Comparison of ENCODE assay signal across 1 cellular context in genomic region chr6:108557494-108558371, GRCh38.
A peak's percentile ranks its signal among the peaks of the same experiment; 100 is the strongest.
TF ChIP-seq lines count a peak whose summit lies in the region.

No MANE protein-coding gene starts in this region.

TF ChIP-seq in K562, 482 proteins besides CTCF, POLR2A, EP300 and RAD21 (continued from another document and continues in another):
- TF ChIP-seq ELK1 (CRISPR knock-in tag; IDR thresholded peaks at IDR 0.05) (no peak), ZNF184 (CRISPR knock-in tag; IDR thresholded peaks at IDR 0.05) (no peak), NFYB (IDR thresholded peaks at IDR 0.05; ENCODE audit: extremely low read depth, insufficient read length) (no peak), HDAC3 (IDR thresholded peaks at IDR 0.05; ENCODE audit: borderline replicate concordance, partially characterized antibody) (no peak), MCM3 (IDR thresholded peaks at IDR 0.05) (no peak), RNF219 (CRISPR knock-in tag; IDR thresholded peaks at IDR 0.05) (no peak), BRCA1 (IDR thresholded peaks at IDR 0.05) (no peak), BRCA1 (CRISPR knock-in tag; IDR thresholded peaks at IDR 0.05) (no peak), CBFB (CRISPR knock-in tag; IDR thresholded peaks at IDR 0.05) (no peak), POLR3A (IDR thresholded peaks at IDR 0.05; ENCODE audit: borderline replicate concordance, extremely low read depth, insufficient read depth, insufficient read length) (no peak), ZNF77 (CRISPR knock-in tag; IDR thresholded peaks at IDR 0.05) (no peak), CREB5 (CRISPR knock-in tag; IDR thresholded peaks at IDR 0.05) (no peak), ZNF24 (IDR thresholded peaks at IDR 0.05) (no peak), ZNF253 (CRISPR knock-in tag; conservative IDR thresholded peaks at IDR 0.05) (no peak), ILF3 (IDR thresholded peaks at IDR 0.05; ENCODE audit: borderline replicate concordance) (no peak), LEF1 (IDR thresholded peaks at IDR 0.05) (no peak), ZNF740 (CRISPR knock-in tag; IDR thresholded peaks at IDR 0.05) (peak; percentile 46; the same call in 1 of the 2 replicates), ZNF740 (tag; IDR thresholded peaks at IDR 0.05) (no peak), BCOR (IDR thresholded peaks at IDR 0.05) (0 out of 2 replicates have a peak, but pooled peaks have one; percentile 5), ZBTB1 (CRISPR knock-in tag; IDR thresholded peaks at IDR 0.05; ENCODE audit: borderline replicate concordance, low read depth) (no peak), LARP7 (IDR thresholded peaks at IDR 0.05) (no peak), PPARD (CRISPR knock-in tag; IDR thresholded peaks at IDR 0.05) (no peak), NR1H2 (CRISPR knock-in tag; IDR thresholded peaks at IDR 0.05) (no peak), ZNF143 (CRISPR knock-in tag; IDR thresholded peaks at IDR 0.05) (no peak), ZNF512 (tag; IDR thresholded peaks at IDR 0.05) (no peak), ATF4 (CRISPR knock-in tag; IDR thresholded peaks at IDR 0.05) (no peak), TAF7 (tag; IDR thresholded peaks at IDR 0.05) (no peak), TSC22D4 (tag; IDR thresholded peaks at IDR 0.05) (no peak), HMG20B (CRISPR knock-in tag; IDR thresholded peaks at IDR 0.05) (no peak), SAP30 (IDR thresholded peaks at IDR 0.05; ENCODE audit: borderline replicate concordance, insufficient read depth, low read depth, low read length, poor library complexity, severe bottlenecking) (peak; percentile 89), ZNF431 (CRISPR knock-in tag; IDR thresholded peaks at IDR 0.05) (no peak), TCFL5 (CRISPR knock-in tag; conservative IDR thresholded peaks at IDR 0.05) (no peak), ZNF175 (CRISPR knock-in tag; IDR thresholded peaks at IDR 0.05; ENCODE audit: low read depth) (no peak), DDX20 (tag; IDR thresholded peaks at IDR 0.05; ENCODE audit: low read depth) (no peak), SUPT5H (IDR thresholded peaks at IDR 0.05) (peak; percentile 55; the same call in 1 of the 2 replicates), HMBOX1 (IDR thresholded peaks at IDR 0.05) (no peak), ZNF780A (CRISPR knock-in tag; IDR thresholded peaks at IDR 0.05) (no peak), TCF7 (IDR thresholded peaks at IDR 0.05; ENCODE audit: borderline replicate concordance) (no peak), TAL1 (IDR thresholded peaks at IDR 0.05) (no peak), KLF13 (tag; IDR thresholded peaks at IDR 0.05; ENCODE audit: borderline replicate concordance, low read depth) (no peak), MAX (CRISPR knock-in tag; IDR thresholded peaks at IDR 0.05) (0 out of 2 replicates have a peak, but pooled peaks have one; percentile 42), GABPA (tag; conservative IDR thresholded peaks at IDR 0.05; ENCODE audit: low read depth) (0 out of 2 replicates have a peak, but pooled peaks have one; percentile 31), CBFA2T3 (IDR thresholded peaks at IDR 0.05) (no peak), ZNF165 (CRISPR knock-in tag; IDR thresholded peaks at IDR 0.05; ENCODE audit: borderline replicate concordance) (no peak), ZNF232 (CRISPR knock-in tag; IDR thresholded peaks at IDR 0.05) (no peak), RBFOX2 (IDR thresholded peaks at IDR 0.05; ENCODE audit: low read depth, low read length) (peak; percentile 76), ZNF398 (CRISPR knock-in tag; IDR thresholded peaks at IDR 0.05) (no peak), CREBBP (IDR thresholded peaks at IDR 0.05; ENCODE audit: low read depth, low read length) (no peak), NFIC (IDR thresholded peaks at IDR 0.05) (no peak; the same call in 1 of the 2 replicates), ZBTB43 (CRISPR knock-in tag; IDR thresholded peaks at IDR 0.05) (no peak), MLX (CRISPR knock-in tag; conservative IDR thresholded peaks at IDR 0.05) (no peak), NCOR1 (IDR thresholded peaks at IDR 0.05) (no peak), GATAD2A (IDR thresholded peaks at IDR 0.05) (no peak), SRSF7 (optimal IDR thresholded peaks at IDR 0.05; ENCODE audit: low read depth, low read length) (no peak), MAFG (tag; conservative IDR thresholded peaks at IDR 0.05) (no peak), ZEB2 (IDR thresholded peaks at IDR 0.05) (no peak), ZNF592 (IDR thresholded peaks at IDR 0.05) (peak; percentile 70)
